ENCODE assay signal across 28 cellular contexts in the genomic region with DNA sequence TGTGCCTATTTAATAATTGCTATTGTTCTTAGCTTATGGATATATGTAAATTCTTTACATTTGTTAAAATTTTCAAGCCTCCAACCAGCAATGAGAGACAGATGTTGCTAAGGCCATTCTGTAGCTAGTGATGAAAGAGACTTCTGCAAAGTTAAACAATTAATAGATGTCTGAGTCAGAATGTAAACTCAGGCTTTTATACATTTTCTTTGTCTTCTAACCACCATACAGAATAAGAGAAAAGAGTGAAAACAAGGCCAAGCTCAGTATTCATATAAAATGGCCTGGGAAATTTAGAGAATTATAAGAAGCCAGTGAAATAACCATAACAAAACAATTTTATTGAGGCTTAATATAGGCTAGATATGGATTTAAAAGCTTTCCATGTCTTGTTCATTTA.
"Had no signal": no experiment of that assay in that cellular context is flagged by ENCODE, and none has a peak within 500 bp of the region (broad histone marks: within the 10 kb centered on the region; RNA-seq: fewer than 3 reads in every experiment).

No MANE protein-coding gene starts in this region.

- H3K27me3 ChIP-seq: ascending aorta, body of pancreas, brain microvascular endothelial cell, breast epithelium, cardiac muscle cell had no signal

- DNase-seq: activated effector memory CD4-positive, alpha-beta T cell treated with anti-CD3 and anti-CD28 coated beads, Interleukin-2, amount 50 U/mL, for 16 hours; activated effector memory CD4-positive, alpha-beta T cell treated with Interleukin-2 at 50 U/mL for 16 hours; activated gamma-delta T cell; activated gamma-delta T cell treated with Interleukin-2 at 50 U/mL for 16 hours; activated naive CD4-positive, alpha-beta T cell treated with anti-CD3 and anti-CD28 coated beads for 36 hours; activated naive CD4-positive, alpha-beta T cell treated with anti-CD3 and anti-CD28 coated beads, Interleukin-2, amount 10 ng/mL, durations not matched to agents 7 days and 5 days; activated naive CD4-positive, alpha-beta T cell treated with anti-CD3 and anti-CD28 coated beads, Interleukin-2, amount 50 U/mL, for 16 hours; activated naive CD4-positive, alpha-beta T cell treated with Interleukin-2 at 50 U/mL for 16 hours; activated naive CD8-positive, alpha-beta T cell treated with anti-CD3 and anti-CD28 coated beads for 36 hours; activated naive CD8-positive, alpha-beta T cell treated with anti-CD3 and anti-CD28 coated beads, Interleukin-2, amount 10 ng/mL, durations not matched to agents 7 days and 5 days; activated naive CD8-positive, alpha-beta T cell treated with anti-CD3 and anti-CD28 coated beads, Interleukin-2, amount 50 U/mL, for 24 hours; activated T-cell treated with anti-CD3 and anti-CD28 coated beads, Interleukin-2, amount 50 U/mL, for 1 hour; activated T-cell treated with anti-CD3 and anti-CD28 coated beads, Interleukin-2, amount 50 U/mL, for 24 hours; activated T-cell treated with anti-CD3 and anti-CD28 coated beads, Interleukin-2, amount 50 U/mL, for 4 hours; activated T-cell treated with anti-CD3 and anti-CD28 coated beads, Interleukin-2, amount 50 U/mL, for 48 hours; activated T-cell treated with anti-CD3 and anti-CD28 coated beads, Interleukin-2, amount 50 U/mL, for 72 hours; amniotic stem cell; amygdala; anterior cingulate cortex; aorta; body of pancreas; brain microvascular endothelial cell; caudate nucleus; central memory CD4-positive, alpha-beta T cell; cerebellar nuclear complex had no signal

- H3K4me3 ChIP-seq: ascending aorta, body of pancreas, breast epithelium, cardiac muscle cell had no signal

- H3K4me1 ChIP-seq: ascending aorta, body of pancreas, breast epithelium had no signal

- H3K36me3 ChIP-seq: ascending aorta, brain microvascular endothelial cell, breast epithelium, cardiac muscle cell had no signal

- H3K27ac ChIP-seq: ascending aorta, body of pancreas, brain microvascular endothelial cell, breast epithelium, cardiac muscle cell had no signal

- H3K9me3 ChIP-seq: ascending aorta, body of pancreas, breast epithelium had no signal
